15 cellular contexts compared by ENCODE assay signal in the genomic region with DNA sequence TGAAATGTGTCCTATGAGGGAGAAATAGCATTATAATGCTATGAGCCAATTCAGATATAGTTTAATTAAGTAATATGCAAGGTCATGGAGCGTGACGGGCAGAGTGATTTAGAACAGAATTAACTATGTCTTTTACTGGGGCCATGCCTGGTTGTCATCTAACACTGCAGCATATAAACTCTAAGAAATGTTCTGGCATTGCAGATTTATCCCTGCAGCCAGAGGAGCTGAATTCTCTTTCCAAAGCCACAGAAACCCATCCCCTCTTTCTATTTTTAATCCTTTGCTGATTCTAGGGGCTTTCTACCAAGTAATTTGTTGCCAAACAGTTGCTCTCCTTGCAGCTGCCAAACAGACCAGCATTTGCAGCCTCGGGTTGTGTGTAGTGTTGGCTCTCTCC.
DNase-seq lines count a peak whose midpoint lies in the region; ATAC-seq and TF ChIP-seq lines count a peak whose summit lies in the region.
"Had no signal": no experiment of that assay in that cellular context is flagged by ENCODE, and none has a peak within 500 bp of the region (broad histone marks: within the 10 kb centered on the region; RNA-seq: fewer than 3 reads in every experiment).

No MANE protein-coding gene starts in this region.

- no peak overlapping the region for H3K18ac ChIP-seq in trophoblast cell (ENCODE audit: low read length)

- no peak overlapping the region for H4K8ac ChIP-seq in trophoblast cell (ENCODE audit: low read depth, low read length)

- peak; percentile 40 for DNase-seq in Ammon's horn (ENCODE audit: low spot score)
- peak; percentile 86 for DNase-seq in RPMI7951 (ENCODE audit: low read depth)
- DNase-seq in dedifferentiated amniotic fluid mesenchymal stem cell (ENCODE audit: extremely low spot score) = peak; percentile 14
- no peak for DNase-seq in trophoblast cell
- DNase-seq in NCI-H2107 (lab: John Stamatoyannopoulos, UW) = no peak
- DNase-seq in WTC11 (ENCODE audit: low spot score) = no peak
- no peak for DNase-seq in activated T-cell treated with anti-CD3 and anti-CD28 coated beads, Interleukin-2, amount 50 U/mL, for 4 hours
- no peak for DNase-seq in HK-2 (ENCODE audit: unreplicated experiment)
- DNase-seq: KG1, NCI-H1092 treated with DMSO at 0.1 percent for 48 hours, NCI-H1930, NCI-H524, OCI-M1 had no signal

- WGBS in trophoblast cell (ENCODE audit: extremely low coverage, insufficient coverage, insufficient read length) = no CpG with 5 or more reads among the region's 3 CpGs

- H3K4me2 ChIP-seq in trophoblast cell (ENCODE audit: low read length) = no peak overlapping the region

- H3K27ac ChIP-seq in trophoblast cell (ENCODE audit: low read depth, low read length) = no peak overlapping the region
- H3K27ac ChIP-seq: SK-N-MC had no signal

- no peak overlapping the region for H3K23ac ChIP-seq in trophoblast cell (ENCODE audit: low read length)

- H3K27ac Mint-ChIP-seq in WTC11 = no peak overlapping the region

- H3K27me3 ChIP-seq in trophoblast cell (ENCODE audit: insufficient read depth, low read length) = no peaks in the 10 kb centered on the region
- H3K27me3 ChIP-seq: BLaER1 treated with 17β-estradiol and CSF1 and Interleukin-3, amounts not matched to agents 10 nM and 100 nM had no signal

- no peaks in the 10 kb centered on the region for H3K4me1 Mint-ChIP-seq in WTC11
- no peaks in the 10 kb centered on the region for H3K4me1 Mint-ChIP-seq in activated T-cell treated with anti-CD3 and anti-CD28 coated beads, Interleukin-2, amount 50 U/mL, for 4 hours (ENCODE audit: low read depth)

- CTCF ChIA-PET in WTC11 (lab: Charles Lee) = no interaction called here

- H4K91ac ChIP-seq in trophoblast cell (ENCODE audit: low read depth, low read length) = no peak overlapping the region

- no peak overlapping the region for H4K12ac ChIP-seq in trophoblast cell (ENCODE audit: low read depth, low read length)

- no peak overlapping the region for H2BK5ac ChIP-seq in trophoblast cell (ENCODE audit: low read depth, low read length, poor library complexity)

- no peak overlapping the region for H3K14ac ChIP-seq in trophoblast cell (ENCODE audit: low read length)

- no peaks in the 10 kb centered on the region for H3K9me3 ChIP-seq in trophoblast cell (ENCODE audit: insufficient read depth, low read depth, low read length)

- POLR2A ChIA-PET in WTC11 (lab: Charles Lee) = no interaction called here

- H3K4ac ChIP-seq in trophoblast cell (ENCODE audit: low read depth, low read length) = no peak overlapping the region

- no peak overlapping the region for H3K4me3 ChIP-seq in trophoblast cell (ENCODE audit: low read depth, low read length)
- H3K4me3 ChIP-seq: BLaER1 treated with 17β-estradiol and CSF1 and Interleukin-3, amounts not matched to agents 10 nM and 100 nM; SK-N-MC had no signal

- no peaks in the 10 kb centered on the region for H3K79me1 ChIP-seq in trophoblast cell (ENCODE audit: low read length)

- no peak overlapping the region for H2BK120ac ChIP-seq in trophoblast cell (ENCODE audit: insufficient read depth, low read length, poor library complexity)

- 0 out of 2 replicates have a peak, but pooled peaks cover 3% of the 10 kb centered on the region for H3K27me3 Mint-ChIP-seq in WTC11 (ENCODE audit: low read depth)
- H3K27me3 Mint-ChIP-seq in activated T-cell treated with anti-CD3 and anti-CD28 coated beads, Interleukin-2, amount 50 U/mL, for 4 hours (ENCODE audit: low read depth) = no peaks in the 10 kb centered on the region

- H2AFZ ChIP-seq in trophoblast cell (ENCODE audit: insufficient read depth, low read length, poor library complexity) = no peak overlapping the region

- peaks cover 2 to 4% of the 10 kb centered on the region in 2 experiments for H3K4me1 ChIP-seq in trophoblast cell (ENCODE audit: control insufficient read depth in 1 of 2, insufficient read depth in 2 of 2, low read length in 2 of 2)

- peak overlapping the region; percentile 40 for H2BK12ac ChIP-seq in trophoblast cell (ENCODE audit: low read length)

- peaks cover 44% of the 10 kb centered on the region for H3K36me3 Mint-ChIP-seq in WTC11
- H3K36me3 Mint-ChIP-seq in activated T-cell treated with anti-CD3 and anti-CD28 coated beads, Interleukin-2, amount 50 U/mL, for 4 hours (ENCODE audit: insufficient read depth) = no peaks in the 10 kb centered on the region

- H3K9ac ChIP-seq in trophoblast cell (ENCODE audit: low read length) = no peak overlapping the region
- H3K9ac ChIP-seq: BLaER1 treated with 17β-estradiol and CSF1 and Interleukin-3, amounts not matched to agents 10 nM and 100 nM had no signal

- no peaks in the 10 kb centered on the region for H3K79me2 ChIP-seq in trophoblast cell (ENCODE audit: control insufficient read depth, insufficient read depth, low read length, poor library complexity)

- no peak for ATAC-seq in WTC11
- ATAC-seq in activated T-cell treated with anti-CD3 and anti-CD28 coated beads, Interleukin-2, amount 50 U/mL, for 4 hours = no peak

- no peaks in the 10 kb centered on the region for H3K36me3 ChIP-seq in trophoblast cell (ENCODE audit: control insufficient read depth in 1 of 2, insufficient read depth in 2 of 2, low read length in 2 of 2)
- H3K36me3 ChIP-seq: BLaER1 treated with 17β-estradiol and CSF1 and Interleukin-3, amounts not matched to agents 10 nM and 100 nM had no signal

- no peak overlapping the region for H2AK5ac ChIP-seq in trophoblast cell (ENCODE audit: low read length)

- no peak overlapping the region for H3K4me3 Mint-ChIP-seq in WTC11
- H3K4me3 Mint-ChIP-seq in activated T-cell treated with anti-CD3 and anti-CD28 coated beads, Interleukin-2, amount 50 U/mL, for 4 hours = no peak overlapping the region

- TF ChIP-seq CTCF in WTC11 (IDR thresholded peaks at IDR 0.05) = no peak

- H3K9me3 Mint-ChIP-seq in WTC11 = peaks cover 67% of the 10 kb centered on the region
- peaks cover 7% of the 10 kb centered on the region for H3K9me3 Mint-ChIP-seq in activated T-cell treated with anti-CD3 and anti-CD28 coated beads, Interleukin-2, amount 50 U/mL, for 4 hours

TF ChIP-seq in WTC11, 78 proteins besides CTCF, POLR2A, EP300 and RAD21:
- TF ChIP-seq, protein P1, sequence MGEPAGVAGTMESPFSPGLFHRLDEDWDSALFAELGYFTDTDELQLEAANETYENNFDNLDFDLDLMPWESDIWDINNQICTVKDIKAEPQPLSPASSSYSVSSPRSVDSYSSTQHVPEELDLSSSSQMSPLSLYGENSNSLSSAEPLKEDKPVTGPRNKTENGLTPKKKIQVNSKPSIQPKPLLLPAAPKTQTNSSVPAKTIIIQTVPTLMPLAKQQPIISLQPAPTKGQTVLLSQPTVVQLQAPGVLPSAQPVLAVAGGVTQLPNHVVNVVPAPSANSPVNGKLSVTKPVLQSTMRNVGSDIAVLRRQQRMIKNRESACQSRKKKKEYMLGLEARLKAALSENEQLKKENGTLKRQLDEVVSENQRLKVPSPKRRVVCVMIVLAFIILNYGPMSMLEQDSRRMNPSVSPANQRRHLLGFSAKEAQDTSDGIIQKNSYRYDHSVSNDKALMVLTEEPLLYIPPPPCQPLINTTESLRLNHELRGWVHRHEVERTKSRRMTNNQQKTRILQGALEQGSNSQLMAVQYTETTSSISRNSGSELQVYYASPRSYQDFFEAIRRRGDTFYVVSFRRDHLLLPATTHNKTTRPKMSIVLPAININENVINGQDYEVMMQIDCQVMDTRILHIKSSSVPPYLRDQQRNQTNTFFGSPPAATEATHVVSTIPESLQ (CRISPR knock-in tag; IDR thresholded peaks at IDR 0.05) = no peak
- TF ChIP-seq MXD4 (CRISPR knock-in tag; IDR thresholded peaks at IDR 0.05; ENCODE audit: borderline replicate concordance) (no peak), ZNF317 (CRISPR knock-in tag; IDR thresholded peaks at IDR 0.05; ENCODE audit: borderline replicate concordance, low read depth) (no peak)
- TF ChIP-seq, protein P2, sequence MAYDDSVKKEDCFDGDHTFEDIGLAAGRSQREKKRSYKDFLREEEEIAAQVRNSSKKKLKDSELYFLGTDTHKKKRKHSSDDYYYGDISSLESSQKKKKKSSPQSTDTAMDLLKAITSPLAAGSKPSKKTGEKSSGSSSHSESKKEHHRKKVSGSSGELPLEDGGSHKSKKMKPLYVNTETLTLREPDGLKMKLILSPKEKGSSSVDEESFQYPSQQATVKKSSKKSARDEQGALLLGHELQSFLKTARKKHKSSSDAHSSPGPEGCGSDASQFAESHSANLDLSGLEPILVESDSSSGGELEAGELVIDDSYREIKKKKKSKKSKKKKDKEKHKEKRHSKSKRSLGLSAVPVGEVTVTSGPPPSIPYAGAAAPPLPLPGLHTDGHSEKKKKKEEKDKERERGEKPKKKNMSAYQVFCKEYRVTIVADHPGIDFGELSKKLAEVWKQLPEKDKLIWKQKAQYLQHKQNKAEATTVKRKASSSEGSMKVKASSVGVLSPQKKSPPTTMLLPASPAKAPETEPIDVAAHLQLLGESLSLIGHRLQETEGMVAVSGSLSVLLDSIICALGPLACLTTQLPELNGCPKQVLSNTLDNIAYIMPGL (CRISPR knock-in tag; IDR thresholded peaks at IDR 0.05) = no peak

Comparison
In these comparisons a context has a peak if more than half of its experiments do, and no peak if none do; other contexts are left out.
1. DNase-seq: peak in Ammon's horn (single experiment), RPMI7951 (single experiment) and dedifferentiated amniotic fluid mesenchymal stem cell (single experiment); none in trophoblast cell (0 of 2), NCI-H2107 (single experiment), WTC11 (single experiment), activated T-cell treated with anti-CD3 and anti-CD28 coated beads, Interleukin-2, amount 50 U/mL, for 4 hours (single experiment) and HK-2 (single experiment).